Comparison of ENCODE assay signal across 8 cellular contexts in genomic region chr2:43226558-43226954, GRCh38. TPM values are rescaled to one million over a fixed set of nuclear protein-coding genes. Genes with fewer than 3 reads are reported as not detected.
DNase-seq lines count a peak whose midpoint lies in the region; ATAC-seq and TF ChIP-seq lines count a peak whose summit lies in the region.

Gene ZFP36L2, minus strand, starts transcription at chr2:43226606. Its CDS starts 291 bp downstream, at chr2:43226315.

- ATAC-seq in GM19438 (IDR thresholded peaks at IDR 0.05; ENCODE audit: low read depth, unreplicated experiment): peak; percentile 47
- peak; percentile 50 for ATAC-seq in HG03565 (IDR thresholded peaks at IDR 0.05; ENCODE audit: unreplicated experiment)
- ATAC-seq in right lobe of liver: peak; percentile 58 to 81 (median 68)

- H3K27me3 ChIP-seq in right lobe of liver: no peaks in the 10 kb centered on the region

- TF ChIP-seq POLR2A in right lobe of liver (IDR thresholded peaks at IDR 0.05): peak; percentile 99

- peaks cover 0 to 33% (median 5%) of the 10 kb centered on the region in 4 donors for H3K36me3 ChIP-seq in right lobe of liver

- WGBS in right lobe of liver (ENCODE audit: insufficient coverage, low coverage, low lambda C conversion rate, missing lambda C conversion rate): no CpG with 5 or more reads among the region's 58 CpGs

- intact Hi-C loops in right lobe of liver (cut with DNase I): loop anchor here (10.0 kb wide), 3 partner anchors 62 to 252 kb away; no protein-coding TSS in a partner anchor

- H3K9me3 ChIP-seq in right lobe of liver: no peaks in the 10 kb centered on the region

- H3K4me3 ChIP-seq in right lobe of liver: peak within 1 kb of the TSS; percentile 81 to 92 (median 84)

- peaks cover 2 to 41% (median 17%) of the 10 kb centered on the region in 4 donors for H3K4me1 ChIP-seq in right lobe of liver

- DNase-seq in CD1c-positive myeloid dendritic cell (ENCODE audit: extremely low spot score) (peak; percentile 98), NCI-H82 (lab: John Stamatoyannopoulos, UW) (peak; percentile 97), dermis blood vessel endothelial cell (peak; percentile 96), right lobe of liver (peak; percentile 98 to 99 (median 99))
- peak; percentile 92 to 94 for DNase-seq in activated CD4-positive, alpha-beta T cell treated with anti-CD3 and anti-CD28 coated beads, Interleukin-2, amount 50 U/mL, for 48 hours
- DNase-seq in stimulated activated CD4-positive, alpha-beta T cell treated with anti-CD3 and anti-CD28 coated beads, TNF-alpha, amount 100 ng/mL, for 1 hour (ENCODE audit: low read depth in 3 of 3, low spot score in 1 of 3): peak; percentile 89 to 97 (median 93)

- no peak for TF ChIP-seq CTCF in right lobe of liver (IDR thresholded peaks at IDR 0.05)

- peak within 1 kb of the TSS; percentile 97 to 98 (median 98) for H3K27ac ChIP-seq in right lobe of liver

RNA-seq across cellular contexts. Expression of gene ZFP36L2, which starts in this region (rescaled TPM):
- total RNA-seq in dermis blood vessel endothelial cell (13.1 and 30.7 TPM in 2 replicates), right lobe of liver (10 to 100 TPM; 20.8 to 50.0 (median 33.6) TPM)

Comparison
In these comparisons a context has a peak if more than half of its experiments do, and no peak if none do; other contexts are left out.
1. Peak in every context shown above with its lines: DNase-seq, ATAC-seq, H3K4me3 ChIP-seq and H3K27ac ChIP-seq.